3 cellular contexts compared by ENCODE assay signal in the genomic region with DNA sequence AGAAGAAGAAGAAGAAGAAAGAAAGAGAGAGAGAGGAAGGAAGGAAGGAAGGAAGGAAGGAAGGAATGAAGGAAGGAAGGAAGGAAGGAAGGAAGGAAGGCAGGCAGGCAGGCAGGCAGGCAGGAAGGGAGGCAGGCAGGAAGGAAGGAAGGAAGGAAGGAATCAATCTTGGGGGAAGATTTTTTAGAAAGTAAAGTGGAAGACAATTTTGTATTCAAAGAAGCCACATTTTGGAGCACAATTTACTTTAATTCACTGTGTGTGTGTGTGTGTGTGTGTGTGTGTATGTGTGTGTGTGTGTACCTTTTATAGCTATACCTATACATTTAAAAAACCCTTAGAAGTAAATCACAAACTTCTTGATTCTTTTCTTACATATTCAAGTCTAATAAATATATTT. TPM values are rescaled to one million over a fixed set of nuclear protein-coding genes. Genes with fewer than 3 reads are reported as not detected.
"Had no signal": no experiment of that assay in that cellular context is flagged by ENCODE, and none has a peak within 500 bp of the region (broad histone marks: within the 10 kb centered on the region; RNA-seq: fewer than 3 reads in every experiment).

No MANE protein-coding gene starts in this region.

RNA-seq across cellular contexts. Expression of gene COL21A1, which starts 13.2 kb away (rescaled TPM):
- total RNA-seq: HepG2, HT-29, IMR-90 had no signal
